Comparison of ENCODE assay signal across 18 cellular contexts in genomic region chr2:229243880-229244560, GRCh38. TPM values are rescaled to one million over a fixed set of nuclear protein-coding genes. Genes with fewer than 3 reads are reported as not detected.
"Had no signal": no experiment of that assay in that cellular context is flagged by ENCODE, and none has a peak within 500 bp of the region (broad histone marks: within the 10 kb centered on the region; RNA-seq: fewer than 3 reads in every experiment).

No MANE protein-coding gene starts in this region.

- DNase-seq: activated CD4-positive, alpha-beta memory T cell treated with anti-CD3 and anti-CD28 coated beads for 36 hours; activated gamma-delta T cell; activated T-cell treated with anti-CD3 and anti-CD28 coated beads, Interleukin-2, amount 50 U/mL, for 48 hours; caudate nucleus; effector CD8-positive, alpha-beta T cell; islet precursor cell; occipital lobe; sigmoid colon; stimulated activated CD4-positive, alpha-beta T cell treated with anti-CD3 and anti-CD28 coated beads, Interleukin-2, amount 100 ng/mL, for 48 hours; stimulated activated naive CD4-positive, alpha-beta T cell treated with Interleukin-2 at 50 U/mL for 16 hours; T1000; upper lobe of right lung had no signal

- H3K36me3 Mint-ChIP-seq: activated CD4-positive, alpha-beta memory T cell treated with anti-CD3 and anti-CD28 coated beads for 36 hours; activated naive CD8-positive, alpha-beta T cell; memory B cell had no signal

- H3K4me3 Mint-ChIP-seq: activated CD4-positive, alpha-beta memory T cell treated with anti-CD3 and anti-CD28 coated beads for 36 hours; activated naive CD8-positive, alpha-beta T cell; memory B cell; nephron had no signal

- H3K27ac ChIP-seq: prostate gland, suprapubic skin, upper lobe of right lung had no signal

- H3K4me1 Mint-ChIP-seq: memory B cell, nephron had no signal

- H3K36me3 ChIP-seq: prostate gland, sigmoid colon, suprapubic skin, upper lobe of right lung had no signal

- H3K27me3 Mint-ChIP-seq: activated CD4-positive, alpha-beta memory T cell treated with anti-CD3 and anti-CD28 coated beads for 36 hours; activated naive CD8-positive, alpha-beta T cell; memory B cell had no signal

- H3K4me1 ChIP-seq: prostate gland, sigmoid colon, suprapubic skin, upper lobe of right lung had no signal

- H3K27me3 ChIP-seq: sigmoid colon, suprapubic skin, upper lobe of right lung had no signal

- H3K9me3 ChIP-seq: prostate gland, suprapubic skin had no signal

- H3K27ac Mint-ChIP-seq: activated CD4-positive, alpha-beta memory T cell treated with anti-CD3 and anti-CD28 coated beads for 36 hours; activated naive CD8-positive, alpha-beta T cell; memory B cell; nephron had no signal

- H3K4me3 ChIP-seq: coronary artery, prostate gland, sigmoid colon, suprapubic skin, upper lobe of right lung had no signal

RNA-seq across cellular contexts. Expression of gene PID1, which starts 27.1 kb away (rescaled TPM):
- total RNA-seq: activated CD4-positive, alpha-beta memory T cell treated with anti-CD3 and anti-CD28 coated beads for 36 hours had no signal
